Comparison of ENCODE assay signal across 17 cellular contexts in the genomic region with DNA sequence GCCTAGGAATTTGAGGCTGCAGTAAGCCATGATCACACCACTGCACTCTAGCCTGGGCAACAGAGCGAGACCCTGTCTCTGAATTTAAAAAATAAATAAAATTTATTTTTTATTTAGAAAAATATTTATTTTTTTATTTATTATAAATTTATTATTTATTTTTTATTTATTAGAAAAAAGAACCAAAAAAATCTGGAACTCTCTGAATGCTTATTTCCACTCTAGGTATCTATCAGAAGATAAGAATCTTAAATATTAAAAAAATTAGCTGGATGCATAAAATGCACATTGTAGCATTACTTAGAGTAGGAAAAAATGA.
"Had no signal": no experiment of that assay in that cellular context is flagged by ENCODE, and none has a peak within 500 bp of the region (broad histone marks: within the 10 kb centered on the region; RNA-seq: fewer than 3 reads in every experiment).

No MANE protein-coding gene starts in this region.

- DNase-seq: IMR-90, Karpas-422, KG1, MG63, NCI-H1092 treated with DMSO at 0.1 percent for 48 hours, NCI-H1436, NCI-H1694, NCI-H187 treated with DMSO at 0.1 percent for 48 hours, NCI-H2029 treated with DMSO at 0.1 percent for 48 hours, NCI-H2107, NCI-H524 treated with DMSO at 0.1 percent for 48 hours, NCI-H69, NCI-H774, SHP77, SK-N-SH had no signal

- H3K36me3 ChIP-seq: MG63 had no signal

- H3K4me3 ChIP-seq: MG63 had no signal

- ATAC-seq: HepG2 had no signal

- H3K27ac ChIP-seq: RWPE1 had no signal

- H3K9me3 ChIP-seq: MG63, SK-N-SH had no signal

- H3K27me3 ChIP-seq: MG63 had no signal

- FAIRE-seq: HepG2 had no signal
